In the genomic region with DNA sequence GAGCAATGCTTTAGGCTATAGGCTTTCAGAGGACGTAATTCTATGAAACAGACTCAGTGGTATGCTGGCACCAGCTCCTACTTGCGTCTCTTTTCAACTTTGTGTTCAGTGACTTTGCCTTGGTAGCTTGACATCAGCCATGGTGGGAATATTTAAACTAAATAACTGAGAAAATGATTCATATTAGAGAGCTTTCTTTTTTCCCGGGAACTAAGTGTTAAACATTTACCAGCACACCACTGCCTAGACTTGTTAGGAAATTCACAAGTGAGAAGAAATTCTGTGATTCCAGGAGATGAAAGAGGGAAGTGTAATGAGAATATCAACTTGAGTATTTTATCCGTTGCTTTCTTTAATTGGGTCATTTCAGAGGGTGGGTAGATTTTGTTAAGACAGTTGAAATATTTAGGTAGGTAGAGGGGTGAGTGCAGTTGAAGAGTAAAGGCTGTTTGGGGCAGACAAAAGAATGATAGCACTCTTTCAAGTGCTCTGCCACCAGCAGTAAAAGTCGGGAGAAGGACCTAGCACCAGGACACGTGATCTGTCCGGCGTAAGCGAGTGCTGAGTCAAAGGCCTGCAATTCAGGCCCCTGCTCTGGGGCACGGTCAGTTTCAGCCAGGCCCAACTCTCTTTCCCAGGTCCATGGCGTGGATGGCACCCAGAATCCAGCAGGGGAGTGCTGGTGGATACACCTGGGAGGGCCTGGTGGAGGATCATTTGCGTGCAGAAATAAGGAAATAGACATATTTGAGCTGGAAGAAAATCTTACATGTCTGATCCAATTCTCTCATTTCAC, we compare ENCODE assay signal across 1 cellular context.
TF ChIP-seq lines count a peak whose summit lies in the region.

No MANE protein-coding gene starts in this region.

TF ChIP-seq in IMR-90, 13 proteins besides CTCF, POLR2A, EP300 and RAD21 (continued from another document):
- TF ChIP-seq, protein P1, sequence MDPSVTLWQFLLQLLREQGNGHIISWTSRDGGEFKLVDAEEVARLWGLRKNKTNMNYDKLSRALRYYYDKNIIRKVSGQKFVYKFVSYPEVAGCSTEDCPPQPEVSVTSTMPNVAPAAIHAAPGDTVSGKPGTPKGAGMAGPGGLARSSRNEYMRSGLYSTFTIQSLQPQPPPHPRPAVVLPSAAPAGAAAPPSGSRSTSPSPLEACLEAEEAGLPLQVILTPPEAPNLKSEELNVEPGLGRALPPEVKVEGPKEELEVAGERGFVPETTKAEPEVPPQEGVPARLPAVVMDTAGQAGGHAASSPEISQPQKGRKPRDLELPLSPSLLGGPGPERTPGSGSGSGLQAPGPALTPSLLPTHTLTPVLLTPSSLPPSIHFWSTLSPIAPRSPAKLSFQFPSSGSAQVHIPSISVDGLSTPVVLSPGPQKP (IDR thresholded peaks at IDR 0.05; ENCODE audit: borderline replicate concordance, low read depth, low read length): no peak
- TF ChIP-seq MAFK (IDR thresholded peaks at IDR 0.05; ENCODE audit: low read depth, low read length) (no peak), MAZ (IDR thresholded peaks at IDR 0.05; ENCODE audit: borderline replicate concordance, low read depth, low read length) (no peak)
